Comparison of ENCODE assay signal across 8 cellular contexts in the genomic region with DNA sequence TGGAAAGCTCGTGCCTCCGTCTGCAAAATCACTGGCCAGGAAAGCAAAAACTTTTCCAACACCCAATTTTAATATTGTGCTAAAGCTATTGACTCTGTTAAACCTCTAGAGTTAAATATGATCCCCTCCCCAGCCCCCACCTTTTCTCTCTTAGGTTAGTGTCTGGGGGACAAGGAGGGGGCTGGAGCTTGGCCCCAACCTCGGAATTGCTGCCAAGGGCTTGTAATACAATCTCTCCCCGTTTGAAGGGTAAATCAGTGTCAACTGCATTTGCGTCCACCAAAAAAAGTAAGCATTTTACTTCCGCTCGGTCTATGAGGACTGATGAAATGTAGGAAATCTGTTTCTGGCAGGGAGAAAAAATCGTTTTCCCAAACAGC. TPM values are rescaled to one million over a fixed set of nuclear protein-coding genes. Genes with fewer than 3 reads are reported as not detected.
DNase-seq lines count a peak whose midpoint lies in the region; ATAC-seq and TF ChIP-seq lines count a peak whose summit lies in the region.

A gene (plus strand): TSS at position 292 of the 380 bp plus-strand sequence. CDS start 8,259 bp downstream, outside the sequence.

- ATAC-seq in GM18505 (IDR thresholded peaks at IDR 0.05; ENCODE audit: unreplicated experiment) (peak; percentile 15), HG02840 (IDR thresholded peaks at IDR 0.05; ENCODE audit: low FRiP score, unreplicated experiment) (peak; percentile 5), lung (ENCODE audit: insufficient read depth, low FRiP score) (peak; percentile 9), aorta (ENCODE audit: low FRiP score) (no peak), GM19455 (IDR thresholded peaks at IDR 0.05; ENCODE audit: unreplicated experiment) (no peak)

- peaks cover 0 to 3% of the 10 kb centered on the region in 2 donors for H3K4me1 ChIP-seq in ascending aorta
- peaks cover 0 to 3% of the 10 kb centered on the region in 2 donors for H3K4me1 ChIP-seq in lung (ENCODE audit: control insufficient read depth in 2 of 2, insufficient read depth in 2 of 2, low read length in 2 of 2)
- H3K4me1 ChIP-seq in aorta (ENCODE audit: control insufficient read depth in 1 of 2, insufficient read depth in 2 of 2, low read length in 2 of 2): no peaks in the 10 kb centered on the region

- H3K27ac ChIP-seq in ascending aorta (no peak within 1 kb of the TSS), lung (ENCODE audit: low read depth in 1 of 2, low read length in 1 of 2) (peak within 1 kb of the TSS in 1 of 2 donors; percentile 96), aorta (ENCODE audit: low read depth in 1 of 2, low read length in 2 of 2) (no peak within 1 kb of the TSS)

- no peaks in the 10 kb centered on the region for H3K9me3 ChIP-seq in ascending aorta
- peaks cover 0 to 3% of the 10 kb centered on the region in 2 donors for H3K9me3 ChIP-seq in lung (ENCODE audit: control insufficient read depth in 2 of 2, insufficient read depth in 1 of 2, low read length in 1 of 2)
- no peaks in the 10 kb centered on the region for H3K9me3 ChIP-seq in aorta (ENCODE audit: control insufficient read depth, low read length)

- in situ Hi-C loops in GM13976 (cut with MboI; ENCODE audit: low sequenced_read_pairs, unreplicated experiment): no loop called here

- TF ChIP-seq POLR2A in GM18505 (IDR thresholded peaks at IDR 0.05; ENCODE audit: borderline replicate concordance, extremely low read depth, insufficient read depth, insufficient read length): no peak

- TF ChIP-seq CTCF in ascending aorta (IDR thresholded peaks at IDR 0.05) (no peak), lung (IDR thresholded peaks at IDR 0.05; ENCODE audit: control extremely low read depth, extremely low read depth) (no peak), GM13976 (IDR thresholded peaks at IDR 0.05; ENCODE audit: borderline replicate concordance, control extremely low read depth, extremely low read depth, insufficient read depth, missing control alignments) (no peak)

- H3K4me3 ChIP-seq in ascending aorta (peak within 1 kb of the TSS; percentile 39 to 61), lung (no peak within 1 kb of the TSS), aorta (ENCODE audit: low read length in 2 of 2) (peak within 1 kb of the TSS in 1 of 2 donors; percentile 36)

- intact Hi-C loops in ascending aorta (cut with DNase I): no loop called here
- intact Hi-C loops in aorta (cut with DNase I): no loop called here

- H3K27me3 ChIP-seq in ascending aorta (no peaks in the 10 kb centered on the region), lung (ENCODE audit: control insufficient read depth, insufficient read depth) (no peaks in the 10 kb centered on the region), aorta (ENCODE audit: control insufficient read depth in 1 of 2, insufficient read depth in 2 of 2, low read length in 1 of 2) (no peaks in the 10 kb centered on the region)

- H3K36me3 ChIP-seq in ascending aorta (no peaks in the 10 kb centered on the region), lung (ENCODE audit: control insufficient read depth in 2 of 2, insufficient read depth in 2 of 2, low read length in 2 of 2) (no peaks in the 10 kb centered on the region), aorta (ENCODE audit: control insufficient read depth in 1 of 2, insufficient read depth in 2 of 2, low read length in 1 of 2) (no peaks in the 10 kb centered on the region)

- 4 to 5% methylated on average over 8 of the region's 8 CpGs for WGBS in lung, 2 donors
- WGBS in aorta, 2 donors: 1 to 2% methylated on average over 8 of the region's 8 CpGs

- DNase-seq in ascending aorta (ENCODE audit: low spot score in 2 of 2) (no peak), lung (ENCODE audit: low spot score) (no peak), aorta (no peak), GM13976 (ENCODE audit: low spot score) (no peak)
- DNase-seq in activated CD4-positive, alpha-beta T cell treated with anti-CD3 and anti-CD28 coated beads for 1 hour: no peak

RNA-seq across cellular contexts. Expression of the gene that starts here (rescaled TPM):
- total RNA-seq in ascending aorta: 27.0 TPM
- total RNA-seq in lung: 1 to 10 TPM; 1.6 to 9.8 TPM
- polyA plus RNA-seq in lung: under 1 TPM; 0.58 to 0.75 TPM
- total RNA-seq in aorta: 1 to 10 TPM in 1 of 2 donors, under 1 TPM in 1; 0.52 to 2.1 TPM
- polyA plus RNA-seq in aorta: 1 to 10 TPM in 1 of 2 donors, under 1 TPM in 1; 0.18 to 1.8 TPM

Comparison
In these comparisons a context has a peak if more than half of its experiments do, and no peak if none do; other contexts are left out.
1. ATAC-seq: peak in GM18505 (single experiment), HG02840 (single experiment) and lung (single experiment); none in aorta (single experiment) and GM19455 (single experiment).